In the genomic region with DNA sequence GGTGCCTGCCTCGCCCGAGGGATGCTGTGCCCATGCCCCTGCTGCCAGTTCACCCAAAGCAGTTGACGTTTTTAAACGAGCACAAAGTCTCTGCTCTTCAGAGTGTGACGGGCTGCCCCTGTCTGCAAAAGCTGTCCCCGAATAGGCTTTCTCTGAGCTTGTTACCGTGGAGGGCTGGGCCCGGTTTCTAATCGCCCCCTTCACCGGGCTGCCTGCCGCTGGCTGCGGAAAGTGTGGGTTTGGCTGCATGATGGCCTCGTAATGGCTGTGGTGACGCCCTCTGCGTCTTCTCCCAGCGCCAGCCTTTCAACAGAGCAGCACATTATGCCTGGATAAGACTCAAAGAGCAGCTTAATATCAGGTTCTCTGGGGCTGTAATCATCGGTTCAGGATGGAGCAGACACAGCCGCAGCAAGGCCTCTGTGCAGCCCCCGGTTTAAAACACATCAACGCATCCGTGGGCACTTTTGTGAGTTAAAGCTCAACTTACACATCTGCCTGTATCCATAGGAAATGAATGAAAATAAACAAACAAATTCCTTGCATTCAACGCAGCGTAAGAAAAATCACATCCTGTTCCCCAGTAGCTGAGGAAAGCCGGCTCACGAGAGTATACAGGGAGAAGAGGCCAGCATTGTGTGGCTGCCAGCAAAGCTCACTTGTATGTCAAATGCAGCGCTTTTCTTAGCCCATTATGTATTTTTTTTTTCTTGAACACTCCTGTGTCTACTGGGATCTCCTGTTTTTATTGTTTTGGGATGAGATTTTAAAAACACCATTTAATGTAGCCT, we compare ENCODE assay signal across 20 cellular contexts.
DNase-seq lines count a peak whose midpoint lies in the region; ATAC-seq, FAIRE-seq and TF ChIP-seq lines count a peak whose summit lies in the region.
"Had no signal": no experiment of that assay in that cellular context is flagged by ENCODE, and none has a peak within 500 bp of the region (broad histone marks: within the 10 kb centered on the region; RNA-seq: fewer than 3 reads in every experiment).

No MANE protein-coding gene starts in this region.

- H4K20me1 ChIP-seq in astrocyte (ENCODE audit: insufficient read depth, low read length), result no peaks in the 10 kb centered on the region

- peak overlapping the region; percentile 44 for H3K4me2 ChIP-seq in astrocyte (ENCODE audit: low read length)

- no peaks in the 10 kb centered on the region for H3K36me3 ChIP-seq in astrocyte (ENCODE audit: insufficient read depth, low read length)
- H3K36me3 ChIP-seq: left lung, Peyer's patch, stomach had no signal

- H3K27me3 Mint-ChIP-seq in astrocyte (ENCODE audit: low read depth, unreplicated experiment) (peaks cover 41% of the 10 kb centered on the region), type B pancreatic cell (peaks cover 38% of the 10 kb centered on the region)

- H3K9me3 ChIP-seq in astrocyte (ENCODE audit: insufficient read depth, low read depth, low read length), result peaks cover 4% of the 10 kb centered on the region
- H3K9me3 ChIP-seq: left lung, Peyer's patch, stomach had no signal

- H3K4me1 Mint-ChIP-seq in astrocyte (ENCODE audit: low read depth, unreplicated experiment) (peaks cover 11% of the 10 kb centered on the region), type B pancreatic cell (ENCODE audit: unreplicated experiment) (peaks cover 6% of the 10 kb centered on the region)

- no peak for FAIRE-seq in astrocyte (lab: Jason Lieb, UNC)
- FAIRE-seq: endometrium, TTC549 had no signal

- H3K79me2 ChIP-seq in astrocyte (ENCODE audit: insufficient read depth, low read length), result no peaks in the 10 kb centered on the region

- H3K9ac ChIP-seq in astrocyte (ENCODE audit: low read length), result no peak overlapping the region

- ATAC-seq in GM19395 (IDR thresholded peaks at IDR 0.05; ENCODE audit: unreplicated experiment) (no peak), HG03045 (IDR thresholded peaks at IDR 0.05; ENCODE audit: unreplicated experiment) (no peak), GM18867 (IDR thresholded peaks at IDR 0.05; ENCODE audit: unreplicated experiment) (no peak)
- ATAC-seq: activated T-cell treated with anti-CD3 and anti-CD28 coated beads, Interleukin-2, amount 50 U/mL, for 72 hours; left lung had no signal

- H3K9me3 Mint-ChIP-seq in astrocyte (ENCODE audit: unreplicated experiment), result peaks cover 8% of the 10 kb centered on the region
- H3K9me3 Mint-ChIP-seq in type B pancreatic cell, result no peaks in the 10 kb centered on the region
- H3K9me3 Mint-ChIP-seq: CD4-positive, alpha-beta T cell had no signal

- DNase-seq in activated effector memory CD4-positive, alpha-beta T cell treated with anti-CD3 and anti-CD28 coated beads, Interleukin-2, amount 50 U/mL, for 16 hours, result peak; percentile 56
- no peak for DNase-seq in activated effector memory CD4-positive, alpha-beta T cell treated with Interleukin-2 at 50 U/mL for 16 hours
- no peak for DNase-seq in astrocyte (ENCODE audit: low read depth)
- DNase-seq in medulla oblongata (ENCODE audit: extremely low spot score), result peak; percentile 14
- DNase-seq in type B pancreatic cell (ENCODE audit: extremely low spot score, unreplicated experiment), result peak; percentile 22
- DNase-seq: activated CD4-positive, alpha-beta T cell treated with anti-CD3 and anti-CD28 coated beads, Interleukin-2, amount 50 U/mL, for 4 hours; activated T-cell treated with anti-CD3 and anti-CD28 coated beads, Interleukin-2, amount 50 U/mL, for 72 hours; CD4-positive, alpha-beta T cell; cerebellar nuclear complex; foreskin fibroblast; Kasumi-1; left lung; NCI-H82; Peyer's patch; stomach had no signal

- H3K36me3 Mint-ChIP-seq in astrocyte (ENCODE audit: low read depth, unreplicated experiment) (no peaks in the 10 kb centered on the region), type B pancreatic cell (no peaks in the 10 kb centered on the region)

- H3K27me3 ChIP-seq in astrocyte (ENCODE audit: insufficient read depth, low read length), result no peaks in the 10 kb centered on the region
- H3K27me3 ChIP-seq: Peyer's patch had no signal

- H3K27ac Mint-ChIP-seq in astrocyte (ENCODE audit: unreplicated experiment) (no peak overlapping the region), type B pancreatic cell (no peak overlapping the region)
- H3K27ac Mint-ChIP-seq: activated T-cell treated with anti-CD3 and anti-CD28 coated beads, Interleukin-2, amount 50 U/mL, for 72 hours; CD4-positive, alpha-beta T cell had no signal

- H2AFZ ChIP-seq in astrocyte (ENCODE audit: low read depth, low read length), result peak overlapping the region; percentile 10

- no peak overlapping the region for H3K4me3 ChIP-seq in astrocyte (ENCODE audit: insufficient read depth, low read depth, low read length)
- H3K4me3 ChIP-seq: left lung, Peyer's patch, stomach had no signal

- no peak overlapping the region for H3K4me3 Mint-ChIP-seq in astrocyte (ENCODE audit: unreplicated experiment)
- no peak overlapping the region for H3K4me3 Mint-ChIP-seq in type B pancreatic cell
- H3K4me3 Mint-ChIP-seq: activated T-cell treated with anti-CD3 and anti-CD28 coated beads, Interleukin-2, amount 50 U/mL, for 72 hours; CD4-positive, alpha-beta T cell had no signal

- H3K27ac ChIP-seq in astrocyte (ENCODE audit: low read depth, low read length), result no peak overlapping the region
- H3K27ac ChIP-seq: left lung, Peyer's patch, stomach had no signal

- H3K4me1 ChIP-seq in astrocyte (ENCODE audit: insufficient read depth, low read length), result no peaks in the 10 kb centered on the region
- H3K4me1 ChIP-seq: left lung, Peyer's patch, stomach had no signal

- TF ChIP-seq CTCF in astrocyte (IDR thresholded peaks at IDR 0.05; ENCODE audit: insufficient read depth, low read depth, low read length) (no peak), type B pancreatic cell (conservative IDR thresholded peaks at IDR 0.05) (no peak)

Comparison
In these comparisons a context has a peak if more than half of its experiments do, and no peak if none do; other contexts are left out.
1. DNase-seq: peak in activated effector memory CD4-positive, alpha-beta T cell treated with anti-CD3 and anti-CD28 coated beads, Interleukin-2, amount 50 U/mL, for 16 hours (single experiment), medulla oblongata (single experiment) and type B pancreatic cell (single experiment); none in activated effector memory CD4-positive, alpha-beta T cell treated with Interleukin-2 at 50 U/mL for 16 hours (single experiment) and astrocyte (single experiment).